In the genomic region with DNA sequence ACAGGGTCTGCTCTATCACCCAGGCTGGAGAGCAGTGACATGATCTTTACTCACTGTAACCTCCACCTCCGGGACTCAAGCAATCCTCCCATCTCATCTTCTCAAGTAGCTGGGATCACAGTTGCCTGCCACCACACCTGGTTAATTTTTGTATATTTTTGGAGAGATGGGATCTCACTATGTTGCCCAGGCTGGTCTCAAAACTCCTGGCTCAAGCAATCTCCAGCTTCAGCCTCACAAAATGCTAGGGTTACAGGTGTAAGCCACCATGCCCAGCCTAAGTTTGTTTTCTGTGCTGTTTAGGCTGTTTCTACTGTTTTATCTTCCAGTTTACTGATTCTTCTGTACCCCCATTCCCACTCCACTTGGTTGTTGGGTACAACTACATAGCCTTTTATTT, we compare ENCODE assay signal across 33 cellular contexts.
A peak's percentile ranks its signal among the peaks of the same experiment; 100 is the strongest.
DNase-seq lines count a peak whose midpoint lies in the region; ATAC-seq, FAIRE-seq and TF ChIP-seq lines count a peak whose summit lies in the region.
"Had no signal": no experiment of that assay in that cellular context is flagged by ENCODE, and none has a peak within 500 bp of the region (broad histone marks: within the 10 kb centered on the region; RNA-seq: fewer than 3 reads in every experiment).

No MANE protein-coding gene starts in this region.

- no peaks in the 10 kb centered on the region for H3K27me3 ChIP-seq in HepG2 (ENCODE audit: control insufficient read depth in 1 of 2, insufficient read depth in 2 of 2, low read length in 2 of 2)
- no peaks in the 10 kb centered on the region for H3K27me3 ChIP-seq in right lobe of liver
- no peaks in the 10 kb centered on the region for H3K27me3 ChIP-seq in endothelial cell of umbilical vein (ENCODE audit: control insufficient read depth in 2 of 2, insufficient read depth in 2 of 2, low read length in 2 of 2)
- H3K27me3 ChIP-seq: BE2C; BLaER1; BLaER1 treated with 17β-estradiol and CSF1 and Interleukin-3, amounts not matched to agents 10 nM and 100 nM had no signal

- TF ChIP-seq POLR2A in HepG2 (IDR thresholded peaks at IDR 0.05; ENCODE audit: insufficient read depth in 1 of 2, low read depth in 2 of 2, low read length in 2 of 2), result no peak
- no peak for TF ChIP-seq POLR2A in right lobe of liver (IDR thresholded peaks at IDR 0.05)
- no peak for TF ChIP-seq POLR2A in A549 (IDR thresholded peaks at IDR 0.05; ENCODE audit: low read length)
- no peak for TF ChIP-seq POLR2A in endothelial cell of umbilical vein (IDR thresholded peaks at IDR 0.05; ENCODE audit: low read depth, low read length)

- H3K9ac ChIP-seq in HepG2 (ENCODE audit: insufficient read depth, low read depth, low read length), result no peak overlapping the region
- H3K9ac ChIP-seq in endothelial cell of umbilical vein (replicated peaks; ENCODE audit: extremely low read depth, insufficient read depth, low read length), result no peak overlapping the region
- H3K9ac ChIP-seq: BLaER1; BLaER1 treated with 17β-estradiol and CSF1 and Interleukin-3, amounts not matched to agents 10 nM and 100 nM had no signal

- TF ChIP-seq RAD21 in HepG2 (CRISPR knock-in tag; IDR thresholded peaks at IDR 0.05) (no peak), A549 (conservative IDR thresholded peaks at IDR 0.05 in 1 of 2, IDR thresholded peaks at IDR 0.05 in 1 of 2) (no peak)

- 98% methylated on average over 1 of the region's 1 CpG for WGBS in HepG2 (ENCODE audit: low lambda C conversion rate)
- 100% methylated on average over 1 of the region's 1 CpG for WGBS in right lobe of liver (ENCODE audit: insufficient coverage, low coverage, low lambda C conversion rate, missing lambda C conversion rate)
- WGBS in A549 (ENCODE audit: missing lambda C conversion rate), result 100% methylated on average over 1 of the region's 1 CpG
- WGBS in urinary bladder, result 94% methylated on average over 1 of the region's 1 CpG

- no peak overlapping the region for H3K27ac ChIP-seq in HepG2 (ENCODE audit: extremely low read length, insufficient read depth, low read length)
- no peak overlapping the region for H3K27ac ChIP-seq in right lobe of liver
- no peak overlapping the region for H3K27ac ChIP-seq in A549
- no peak overlapping the region for H3K27ac ChIP-seq in endothelial cell of umbilical vein (ENCODE audit: insufficient read depth, low read depth, low read length)
- peak overlapping the region; percentile 10 for H3K27ac ChIP-seq in urinary bladder (ENCODE audit: low read depth)
- H3K27ac ChIP-seq: 22Rv1; BLaER1; BLaER1 treated with 17β-estradiol and CSF1 and Interleukin-3, amounts not matched to agents 10 nM and 100 nM; C4-2B had no signal

- peaks cover 17 to 61% of the 10 kb centered on the region in 2 experiments for H3K36me3 ChIP-seq in HepG2 (replicated peaks in 1 of 2; ENCODE audit: control insufficient read depth in 1 of 2, insufficient read depth in 2 of 2, low read length in 2 of 2)
- peaks cover 0 to 9% (median 4%) of the 10 kb centered on the region in 4 donors for H3K36me3 ChIP-seq in right lobe of liver
- H3K36me3 ChIP-seq in endothelial cell of umbilical vein (ENCODE audit: control insufficient read depth in 2 of 2, extremely low read depth in 1 of 2, insufficient read depth in 2 of 2, low read length in 2 of 2), result no peaks in the 10 kb centered on the region
- H3K36me3 ChIP-seq in urinary bladder (ENCODE audit: insufficient read depth), result peaks cover 2% of the 10 kb centered on the region

- POLR2A ChIA-PET in HepG2 (lab: Yijun Ruan, JAX), result no interaction called here
- POLR2A ChIA-PET in A549 (lab: Yijun Ruan, JAX), result no interaction called here
- POLR2A ChIA-PET in endothelial cell of umbilical vein (lab: Charles Lee), result no interaction called here

- in situ Hi-C loops in HepG2 (cut with HindIII; ENCODE audit: extremely low pct_ligation_motif_present, low pct_unique_long_range_greater_than_20kb), result no loop called here

- CTCF ChIA-PET in HepG2 (lab: Yijun Ruan, JAX; ENCODE audit: low intra/inter-chr PET ratio, low total read pairs), result no interaction called here
- CTCF ChIA-PET in A549 (lab: Yijun Ruan, JAX), result interaction anchor here (0.6 kb wide), 1 partner anchor 84 kb away, joined by 4 read pairs; no protein-coding TSS in a partner anchor
- CTCF ChIA-PET in endothelial cell of umbilical vein (lab: Charles Lee), result no interaction called here

- H3K9me3 ChIP-seq in HepG2 (ENCODE audit: low read length) (no peaks in the 10 kb centered on the region), right lobe of liver (no peaks in the 10 kb centered on the region), A549 (no peaks in the 10 kb centered on the region), endothelial cell of umbilical vein (replicated peaks; ENCODE audit: control insufficient read depth, insufficient read depth, low read length) (no peaks in the 10 kb centered on the region)
- H3K9me3 ChIP-seq: BE2C, Caco-2 had no signal

- H3K9me1 ChIP-seq in endothelial cell of umbilical vein (replicated peaks; ENCODE audit: control insufficient read depth, extremely low read depth, insufficient read depth, low read length), result no peaks in the 10 kb centered on the region

- H3K4me3 ChIP-seq in HepG2 (replicated peaks in 1 of 3; ENCODE audit: insufficient read depth in 1 of 3, low read depth in 2 of 3, low read length in 3 of 3), result no peak overlapping the region
- H3K4me3 ChIP-seq in right lobe of liver, result no peak overlapping the region
- H3K4me3 ChIP-seq in A549, result no peak overlapping the region
- H3K4me3 ChIP-seq in endothelial cell of umbilical vein (replicated peaks in 1 of 3; ENCODE audit: insufficient read depth in 1 of 3, low read depth in 1 of 3, low read length in 3 of 3), result no peak overlapping the region
- H3K4me3 ChIP-seq in urinary bladder (ENCODE audit: low read depth, low read length), result no peak overlapping the region
- H3K4me3 ChIP-seq: BLaER1; BLaER1 treated with 17β-estradiol and CSF1 and Interleukin-3, amounts not matched to agents 10 nM and 100 nM had no signal

- no peak for TF ChIP-seq CTCF in HepG2 (CRISPR knock-in tag; IDR thresholded peaks at IDR 0.05)
- no peak for TF ChIP-seq CTCF in right lobe of liver (IDR thresholded peaks at IDR 0.05)
- no peak for TF ChIP-seq CTCF in A549 (IDR thresholded peaks at IDR 0.05)
- no peak for TF ChIP-seq CTCF in endothelial cell of umbilical vein (IDR thresholded peaks at IDR 0.05; ENCODE audit: extremely low read depth in 1 of 2, insufficient read depth in 1 of 2, low read depth in 1 of 2, low read length in 2 of 2)

- no peak overlapping the region for H3K4me2 ChIP-seq in HepG2 (ENCODE audit: low read depth, low read length)
- H3K4me2 ChIP-seq in A549, result no peak overlapping the region
- H3K4me2 ChIP-seq in endothelial cell of umbilical vein (ENCODE audit: insufficient read depth, low read length), result no peak overlapping the region
- H3K4me2 ChIP-seq: BLaER1; BLaER1 treated with 17β-estradiol and CSF1 and Interleukin-3, amounts not matched to agents 10 nM and 100 nM had no signal

- intact Hi-C loops in HepG2 (cut with micrococcal nuclease; ENCODE audit: unreplicated experiment), result no loop called here
- intact Hi-C loops in right lobe of liver (cut with DNase I), result no loop called here
- intact Hi-C loops in endothelial cell of umbilical vein (cut with micrococcal nuclease), result no loop called here
- intact Hi-C loops in left colon (cut with DNase I, micrococcal nuclease), result no loop called here

- no peak for FAIRE-seq in HepG2 (lab: Jason Lieb, UNC)
- peak; percentile 23 for FAIRE-seq in A549 (lab: Jason Lieb, UNC)
- peak; percentile 12 for FAIRE-seq in endothelial cell of umbilical vein (lab: Jason Lieb, UNC)
- FAIRE-seq: A204.1, D721Med had no signal

- dilution Hi-C loops in endothelial cell of umbilical vein (cut with MboI; ENCODE audit: extremely low pct_ligation_motif_present, low sequenced_read_pairs), result no loop called here

- no peak for DNase-seq in HepG2 (ENCODE audit: low spot score)
- DNase-seq in right lobe of liver, result no peak
- DNase-seq in A549 (ENCODE audit: low read depth in 1 of 2, low spot score in 1 of 2), result no peak
- no peak for DNase-seq in endothelial cell of umbilical vein (ENCODE audit: low read depth, low spot score)
- no peak for DNase-seq in NOMO-1 treated with dmso at 0.1 percent for 144 hours (lab: John Stamatoyannopoulos, UW; ENCODE audit: unreplicated experiment)
- no peak for DNase-seq in NK-92 (lab: John Stamatoyannopoulos, UW; ENCODE audit: unreplicated experiment)
- DNase-seq in left colon, result no peak
- DNase-seq: 8988T; ACHN; AML-193; BE2C; C1 segment of cervical spinal cord; Caco-2; Calu3; CD4-positive, alpha-beta memory T cell; CD4-positive, alpha-beta T cell; CD4-positive, CD25-positive, alpha-beta regulatory T cell; CD8-positive, alpha-beta memory T cell; CD8-positive, alpha-beta T cell; COR-L47; DMS 273 treated with DMSO at 0.1 percent for 48 hours; DMS153; DMS79; DMS79 treated with DMSO at 0.1 percent for 48 hours; DND-41; EL had no signal

- H3K79me2 ChIP-seq in HepG2 (ENCODE audit: insufficient read depth, low read length) (no peaks in the 10 kb centered on the region), endothelial cell of umbilical vein (ENCODE audit: control insufficient read depth, insufficient read depth, low read length) (no peaks in the 10 kb centered on the region)

- H3K4me1 ChIP-seq in HepG2 (ENCODE audit: insufficient read depth, low read length), result peaks cover 7% of the 10 kb centered on the region; the same call in 1 of the 2 replicates
- H3K4me1 ChIP-seq in right lobe of liver, result no peaks in the 10 kb centered on the region
- H3K4me1 ChIP-seq in A549, result peaks cover 3% of the 10 kb centered on the region; the same call in 1 of the 3 replicates
- no peaks in the 10 kb centered on the region for H3K4me1 ChIP-seq in endothelial cell of umbilical vein (ENCODE audit: control insufficient read depth, extremely low read depth, insufficient read depth, low read length)
- no peaks in the 10 kb centered on the region for H3K4me1 ChIP-seq in urinary bladder (ENCODE audit: insufficient read depth)
- H3K4me1 ChIP-seq: BE2C; BLaER1; BLaER1 treated with 17β-estradiol and CSF1 and Interleukin-3, amounts not matched to agents 10 nM and 100 nM; Caco-2 had no signal

- H4K20me1 ChIP-seq in HepG2 (ENCODE audit: insufficient read depth, low read length) (no peaks in the 10 kb centered on the region), endothelial cell of umbilical vein (replicated peaks; ENCODE audit: control insufficient read depth, extremely low read depth, insufficient read depth, low read length) (no peaks in the 10 kb centered on the region)
- H4K20me1 ChIP-seq: BLaER1; BLaER1 treated with 17β-estradiol and CSF1 and Interleukin-3, amounts not matched to agents 10 nM and 100 nM had no signal

- ATAC-seq in HepG2, result peak; percentile 21; the same call in 1 of the 3 replicates
- ATAC-seq in right lobe of liver, result no peak
- ATAC-seq in A549, result no peak
- ATAC-seq in left colon, result no peak
- ATAC-seq: CD8-positive, alpha-beta T cell had no signal

- H2AFZ ChIP-seq in HepG2 (ENCODE audit: low read length) (no peak overlapping the region), endothelial cell of umbilical vein (ENCODE audit: low read depth, low read length) (no peak overlapping the region)

- TF ChIP-seq EP300 in HepG2 (IDR thresholded peaks at IDR 0.05; ENCODE audit: low read depth in 2 of 2, low read length in 2 of 2), result no peak
- TF ChIP-seq EP300 in HepG2 (CRISPR knock-in tag; IDR thresholded peaks at IDR 0.05; ENCODE audit: borderline replicate concordance), result no peak
- TF ChIP-seq EP300 in A549 (IDR thresholded peaks at IDR 0.05), result no peak

- BruUV-seq in HepG2 (replicated peaks; lab: Mats Ljungman, UMichigan) (no TSS peak), endothelial cell of umbilical vein (replicated peaks; lab: Mats Ljungman, UMichigan) (no TSS peak)
